33 cellular contexts compared by ENCODE assay signal in genomic region chr14:73325063-73325462, GRCh38.
A peak's percentile ranks its signal among the peaks of the same experiment; 100 is the strongest.
DNase-seq lines count a peak whose midpoint lies in the region; ATAC-seq, FAIRE-seq and TF ChIP-seq lines count a peak whose summit lies in the region.
"Had no signal": no experiment of that assay in that cellular context is flagged by ENCODE, and none has a peak within 500 bp of the region (broad histone marks: within the 10 kb centered on the region; RNA-seq: fewer than 3 reads in every experiment).

No MANE protein-coding gene starts in this region.

- peaks cover 45% of the 10 kb centered on the region for H3K4me1 ChIP-seq in Caco-2
- H3K4me1 ChIP-seq in K562 (replicated peaks in 1 of 2; ENCODE audit: control insufficient read depth in 2 of 2, insufficient read depth in 2 of 2, low read length in 2 of 2): peaks cover 5 to 32% of the 10 kb centered on the region in 2 experiments; a peak in 4 of 5 replicates
- H3K4me1 ChIP-seq: breast epithelium, HAP-1, vagina had no signal

- H3K4me3 ChIP-seq in Caco-2 (ENCODE audit: low read depth, low read length): no peak overlapping the region
- no peak overlapping the region for H3K4me3 ChIP-seq in K562
- H3K4me3 ChIP-seq: breast epithelium, esophagus muscularis mucosa, HAP-1, Peyer's patch, vagina had no signal

- H3K9me1 ChIP-seq in K562 (ENCODE audit: control insufficient read depth, insufficient read depth, low read length): no peaks in the 10 kb centered on the region

- no peak for TF ChIP-seq CTCF in Caco-2 (IDR thresholded peaks at IDR 0.05; ENCODE audit: insufficient read depth in 1 of 2, low read depth in 1 of 2, low read length in 1 of 2, severe bottlenecking in 1 of 2, unreplicated experiment in 1 of 2)
- no peak for TF ChIP-seq CTCF in K562 (IDR thresholded peaks at IDR 0.05 in 2 of 3, conservative IDR thresholded peaks at IDR 0.05 in 1 of 3; ENCODE audit: insufficient read depth in 2 of 3, low read depth in 1 of 3, low read length in 3 of 3)

- no peak overlapping the region for H3K4me2 ChIP-seq in K562 (ENCODE audit: insufficient read depth, low read length)

- BruUV-seq in Caco-2 (replicated peaks; lab: Mats Ljungman, UMichigan) (no TSS peak), K562 (replicated peaks; lab: Mats Ljungman, UMichigan) (no TSS peak)

- CTCF ChIA-PET in Caco-2 (lab: Charles Lee) (interaction anchor here (1.3 kb wide), 1 partner anchor 30 kb away, joined by 3 read pairs; no protein-coding TSS in a partner anchor), K562 (lab: Yijun Ruan, JAX; ENCODE audit: low intra/inter-chr PET ratio) (no interaction called here)

- peaks cover 43% of the 10 kb centered on the region for H3K4me1 Mint-ChIP-seq in activated T-cell treated with anti-CD3 and anti-CD28 coated beads, Interleukin-2, amount 50 U/mL, for 4 hours (ENCODE audit: low read depth)
- peaks cover 29% of the 10 kb centered on the region for H3K4me1 Mint-ChIP-seq in activated T-cell treated with anti-CD3 and anti-CD28 coated beads, Interleukin-2, amount 50 U/mL, for 72 hours (ENCODE audit: low read depth)
- H3K4me1 Mint-ChIP-seq in Caco-2 (ENCODE audit: low read depth, unreplicated experiment): peaks cover 30% of the 10 kb centered on the region
- H3K4me1 Mint-ChIP-seq in natural killer cell treated with Interleukin-12 subunit alpha and Interleukin-12 subunit beta and Interleukin-15 and Interleukin-18, amount 100 ng/mL, for 72 hours (ENCODE audit: low read depth in 2 of 2): peaks cover 14 to 19% of the 10 kb centered on the region in 2 donors

- TF ChIP-seq POLR2A in K562 (conservative IDR thresholded peaks at IDR 0.05): no peak

- TF ChIP-seq RAD21 in K562 (CRISPR knock-in tag; conservative IDR thresholded peaks at IDR 0.05 in 1 of 2, IDR thresholded peaks at IDR 0.05 in 1 of 2): no peak

- 100% methylated on average over 1 of the region's 1 CpG for WGBS in K562 (ENCODE audit: insufficient coverage, low coverage, missing lambda C conversion rate)

- no peaks in the 10 kb centered on the region for H3K27me3 Mint-ChIP-seq in activated T-cell treated with anti-CD3 and anti-CD28 coated beads, Interleukin-2, amount 50 U/mL, for 4 hours (ENCODE audit: low read depth)
- no peaks in the 10 kb centered on the region for H3K27me3 Mint-ChIP-seq in activated T-cell treated with anti-CD3 and anti-CD28 coated beads, Interleukin-2, amount 50 U/mL, for 72 hours (ENCODE audit: low read depth)
- H3K27me3 Mint-ChIP-seq in Caco-2 (ENCODE audit: insufficient read depth, unreplicated experiment): no peaks in the 10 kb centered on the region
- no peaks in the 10 kb centered on the region for H3K27me3 Mint-ChIP-seq in natural killer cell treated with Interleukin-12 subunit alpha and Interleukin-12 subunit beta and Interleukin-15 and Interleukin-18, amount 100 ng/mL, for 72 hours
- H3K27me3 Mint-ChIP-seq: activated CD4-positive, alpha-beta memory T cell treated with anti-CD3 and anti-CD28 coated beads for 36 hours; B cell; effector memory CD8-positive, alpha-beta T cell; memory B cell; stimulated activated naive CD8-positive, alpha-beta T cell treated with anti-CD3 and anti-CD28 coated beads, Interleukin-15, Interleukin-2, amounts not matched to agents 100 ng/mL and 50 ng/mL, for 24 hours had no signal

- H3K27ac ChIP-seq in K562 (ENCODE audit: extremely low read depth, low read depth, low read length): no peak overlapping the region
- H3K27ac ChIP-seq: breast epithelium, esophagus muscularis mucosa, Peyer's patch, vagina had no signal

- no peak for FAIRE-seq in K562 (lab: Jason Lieb, UNC)
- FAIRE-seq: colon, frontal cortex, GM19239 had no signal

- intact Hi-C loops in Caco-2 (cut with micrococcal nuclease; ENCODE audit: unreplicated experiment) (loop anchor here (10.0 kb wide), 1 partner anchor 130 kb away; the partner anchor contains the start of gene NUMB), K562 (cut with micrococcal nuclease) (no loop called here)

- no peak for TF ChIP-seq EP300 in K562 (IDR thresholded peaks at IDR 0.05; ENCODE audit: low read length)

- H4K20me1 ChIP-seq in K562 (replicated peaks; ENCODE audit: control insufficient read depth, insufficient read depth, low read length): no peaks in the 10 kb centered on the region

- H3K9me3 Mint-ChIP-seq in activated T-cell treated with anti-CD3 and anti-CD28 coated beads, Interleukin-2, amount 50 U/mL, for 4 hours: no peaks in the 10 kb centered on the region
- no peaks in the 10 kb centered on the region for H3K9me3 Mint-ChIP-seq in activated T-cell treated with anti-CD3 and anti-CD28 coated beads, Interleukin-2, amount 50 U/mL, for 72 hours
- H3K9me3 Mint-ChIP-seq in Caco-2 (ENCODE audit: unreplicated experiment): no peaks in the 10 kb centered on the region
- no peaks in the 10 kb centered on the region for H3K9me3 Mint-ChIP-seq in natural killer cell treated with Interleukin-12 subunit alpha and Interleukin-12 subunit beta and Interleukin-15 and Interleukin-18, amount 100 ng/mL, for 72 hours
- H3K9me3 Mint-ChIP-seq: activated CD4-positive, alpha-beta memory T cell treated with anti-CD3 and anti-CD28 coated beads for 36 hours; effector memory CD8-positive, alpha-beta T cell; memory B cell; stimulated activated naive CD8-positive, alpha-beta T cell treated with anti-CD3 and anti-CD28 coated beads, Interleukin-15, Interleukin-2, amounts not matched to agents 100 ng/mL and 50 ng/mL, for 24 hours had no signal

- H3K27ac Mint-ChIP-seq in activated T-cell treated with anti-CD3 and anti-CD28 coated beads, Interleukin-2, amount 50 U/mL, for 72 hours: no peak overlapping the region
- peak overlapping the region; percentile 59 for H3K27ac Mint-ChIP-seq in Caco-2 (ENCODE audit: unreplicated experiment)
- H3K27ac Mint-ChIP-seq in natural killer cell treated with Interleukin-12 subunit alpha and Interleukin-12 subunit beta and Interleukin-15 and Interleukin-18, amount 100 ng/mL, for 72 hours: peak overlapping the region; percentile 50 to 60
- H3K27ac Mint-ChIP-seq: B cell; memory B cell; stimulated activated naive CD8-positive, alpha-beta T cell treated with anti-CD3 and anti-CD28 coated beads, Interleukin-15, Interleukin-2, amounts not matched to agents 100 ng/mL and 50 ng/mL, for 24 hours had no signal

- peak overlapping the region; percentile 14 for H3K4me3 Mint-ChIP-seq in activated T-cell treated with anti-CD3 and anti-CD28 coated beads, Interleukin-2, amount 50 U/mL, for 4 hours
- no peak overlapping the region for H3K4me3 Mint-ChIP-seq in activated T-cell treated with anti-CD3 and anti-CD28 coated beads, Interleukin-2, amount 50 U/mL, for 72 hours
- H3K4me3 Mint-ChIP-seq in Caco-2 (ENCODE audit: unreplicated experiment): peak overlapping the region; percentile 40
- no peak overlapping the region for H3K4me3 Mint-ChIP-seq in natural killer cell treated with Interleukin-12 subunit alpha and Interleukin-12 subunit beta and Interleukin-15 and Interleukin-18, amount 100 ng/mL, for 72 hours
- H3K4me3 Mint-ChIP-seq: activated CD4-positive, alpha-beta memory T cell treated with anti-CD3 and anti-CD28 coated beads for 36 hours; B cell; memory B cell; stimulated activated naive CD8-positive, alpha-beta T cell treated with anti-CD3 and anti-CD28 coated beads, Interleukin-15, Interleukin-2, amounts not matched to agents 100 ng/mL and 50 ng/mL, for 24 hours had no signal

- ATAC-seq in activated T-cell treated with anti-CD3 and anti-CD28 coated beads, Interleukin-2, amount 50 U/mL, for 4 hours: no peak
- ATAC-seq in activated T-cell treated with anti-CD3 and anti-CD28 coated beads, Interleukin-2, amount 50 U/mL, for 72 hours (replicated peaks in 1 of 2): no peak
- ATAC-seq in K562: no peak
- no peak for ATAC-seq in natural killer cell treated with Interleukin-12 subunit alpha and Interleukin-12 subunit beta and Interleukin-15 and Interleukin-18, amount 100 ng/mL, for 72 hours
- ATAC-seq in HG03460 (IDR thresholded peaks at IDR 0.05; ENCODE audit: unreplicated experiment): no peak
- ATAC-seq: left lobe of liver had no signal

- in situ Hi-C loops in K562 (cut with MboI): no loop called here

- no peak for DNase-seq in activated T-cell treated with anti-CD3 and anti-CD28 coated beads, Interleukin-2, amount 50 U/mL, for 4 hours
- no peak for DNase-seq in activated T-cell treated with anti-CD3 and anti-CD28 coated beads, Interleukin-2, amount 50 U/mL, for 72 hours
- peak in 1 of 2 experiments; percentile 2 for DNase-seq in Caco-2
- no peak for DNase-seq in K562 (ENCODE audit: extremely low read depth in 1 of 4, low spot score in 3 of 4)
- no peak for DNase-seq in natural killer cell treated with Interleukin-12 subunit alpha and Interleukin-12 subunit beta and Interleukin-15 and Interleukin-18, amount 100 ng/mL, for 72 hours (ENCODE audit: low spot score)
- no peak for DNase-seq in amygdala (lab: John Stamatoyannopoulos, UW)
- no peak for DNase-seq in stimulated activated CD8-positive, alpha-beta memory T cell treated with anti-CD3 and anti-CD28 coated beads, Interleukin-4, amount 100 ng/mL, for 48 hours
- DNase-seq: activated CD4-positive, alpha-beta memory T cell treated with anti-CD3 and anti-CD28 coated beads for 36 hours; activated gamma-delta T cell treated with Interleukin-2 at 50 U/mL for 16 hours; amniotic stem cell; DMS79; effector memory CD8-positive, alpha-beta T cell; GDM1; MM.1S; NCI-H2081; NCI-H226; occipital lobe; Peyer's patch; SIG-M5; stimulated activated CD4-positive, alpha-beta T cell treated with anti-CD3 and anti-CD28 coated beads, Interleukin-15, amount 100 ng/mL, for 24 hours; SW 1271 had no signal

- peaks cover 6% of the 10 kb centered on the region for H3K36me3 Mint-ChIP-seq in activated T-cell treated with anti-CD3 and anti-CD28 coated beads, Interleukin-2, amount 50 U/mL, for 4 hours (ENCODE audit: insufficient read depth)
- H3K36me3 Mint-ChIP-seq in activated T-cell treated with anti-CD3 and anti-CD28 coated beads, Interleukin-2, amount 50 U/mL, for 72 hours (ENCODE audit: insufficient read depth in 2 of 2): no peaks in the 10 kb centered on the region
- peaks cover 11% of the 10 kb centered on the region for H3K36me3 Mint-ChIP-seq in Caco-2 (ENCODE audit: insufficient read depth, unreplicated experiment)
- no peaks in the 10 kb centered on the region for H3K36me3 Mint-ChIP-seq in natural killer cell treated with Interleukin-12 subunit alpha and Interleukin-12 subunit beta and Interleukin-15 and Interleukin-18, amount 100 ng/mL, for 72 hours

- no peak overlapping the region for H2AFZ ChIP-seq in K562 (ENCODE audit: low read depth, low read length)

- H3K9me3 ChIP-seq in Caco-2 (no peaks in the 10 kb centered on the region), K562 (replicated peaks; ENCODE audit: control insufficient read depth, insufficient read depth, low read depth, low read length) (no peaks in the 10 kb centered on the region)
- H3K9me3 ChIP-seq: breast epithelium, esophagus muscularis mucosa, HAP-1, Peyer's patch, vagina had no signal

- no peak overlapping the region for H3K9ac ChIP-seq in K562 (ENCODE audit: insufficient read depth in 1 of 2, low read depth in 2 of 2, low read length in 2 of 2)

- H3K36me3 ChIP-seq in Caco-2 (ENCODE audit: control insufficient read depth, insufficient read depth, low read length) (no peaks in the 10 kb centered on the region; the same call in 1 of the 2 replicates), K562 (ENCODE audit: control insufficient read depth, insufficient read depth, low read length) (peaks cover 10% of the 10 kb centered on the region; the same call in 1 of the 3 replicates)
- H3K36me3 ChIP-seq: breast epithelium, HAP-1 had no signal

- no peaks in the 10 kb centered on the region for H3K79me2 ChIP-seq in K562 (ENCODE audit: control insufficient read depth, insufficient read depth, low read length)

- H3K27me3 ChIP-seq in Caco-2 (replicated peaks; ENCODE audit: control insufficient read depth, insufficient read depth, low read length) (no peaks in the 10 kb centered on the region), K562 (ENCODE audit: control insufficient read depth in 2 of 2, insufficient read depth in 2 of 2, low read length in 2 of 2) (no peaks in the 10 kb centered on the region)
- H3K27me3 ChIP-seq: breast epithelium, esophagus muscularis mucosa, Peyer's patch, vagina had no signal

- POLR2A ChIA-PET in Caco-2 (lab: Charles Lee) (no interaction called here), K562 (lab: Yijun Ruan, JAX) (no interaction called here)

Comparison
In these comparisons a context has a peak if more than half of its experiments do, and no peak if none do; other contexts are left out.
1. H3K4me3 Mint-ChIP-seq: peak in activated T-cell treated with anti-CD3 and anti-CD28 coated beads, Interleukin-2, amount 50 U/mL, for 4 hours (single experiment) and Caco-2 (single experiment); none in activated T-cell treated with anti-CD3 and anti-CD28 coated beads, Interleukin-2, amount 50 U/mL, for 72 hours (0 of 2) and natural killer cell treated with Interleukin-12 subunit alpha and Interleukin-12 subunit beta and Interleukin-15 and Interleukin-18, amount 100 ng/mL, for 72 hours (single experiment).